ENCODE assay signal across 13 cellular contexts in the genomic region with DNA sequence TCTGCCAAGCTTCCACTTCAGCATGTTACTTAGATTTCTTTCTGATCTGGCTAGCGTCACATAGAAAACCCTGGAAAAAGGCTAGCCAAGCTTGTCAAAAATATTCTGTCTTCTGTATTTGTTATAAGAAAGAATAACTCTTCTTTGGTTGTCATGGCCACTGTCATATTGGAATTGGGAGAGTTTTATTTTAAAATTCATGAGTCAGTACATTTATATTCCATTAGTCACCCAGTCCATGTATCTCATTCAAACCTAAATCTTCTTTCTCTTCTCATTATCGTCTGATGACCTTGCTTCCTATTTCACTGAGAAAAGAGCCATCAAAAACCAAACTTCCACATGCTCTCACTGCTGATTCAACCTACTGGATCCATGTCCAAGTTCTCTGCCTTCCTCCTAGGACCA.
A peak's percentile ranks its signal among the peaks of the same experiment; 100 is the strongest.
DNase-seq lines count a peak whose midpoint lies in the region; ATAC-seq and TF ChIP-seq lines count a peak whose summit lies in the region.
"Had no signal": no experiment of that assay in that cellular context is flagged by ENCODE, and none has a peak within 500 bp of the region (broad histone marks: within the 10 kb centered on the region; RNA-seq: fewer than 3 reads in every experiment).

No MANE protein-coding gene starts in this region.

- H3K9me3 ChIP-seq in GM23248 (ENCODE audit: low read depth) (no peaks in the 10 kb centered on the region), skeletal muscle satellite cell (replicated peaks; ENCODE audit: low read length) (no peaks in the 10 kb centered on the region), gastrocnemius medialis (no peaks in the 10 kb centered on the region)
- H3K9me3 ChIP-seq: SJCRH30 had no signal

- H4K20me1 ChIP-seq in GM23248 (ENCODE audit: insufficient read depth) = no peaks in the 10 kb centered on the region

- ATAC-seq in foreskin keratinocyte (peak; percentile 93), gastrocnemius medialis (no peak)

- TF ChIP-seq CTCF in foreskin keratinocyte (conservative IDR thresholded peaks at IDR 0.05) (no peak), gastrocnemius medialis (IDR thresholded peaks at IDR 0.05 in 4 of 5, conservative IDR thresholded peaks at IDR 0.05 in 1 of 5) (no peak)

- H3K4me2 ChIP-seq in GM23248 (ENCODE audit: unreplicated experiment) (peak overlapping the region; percentile 47), skeletal muscle satellite cell (ENCODE audit: low read length) (peak overlapping the region; percentile 55)

- H3K4me1 ChIP-seq in GM23248 (ENCODE audit: insufficient read depth) (peaks cover 17% of the 10 kb centered on the region), foreskin keratinocyte (peaks cover 17% of the 10 kb centered on the region), skeletal muscle satellite cell (ENCODE audit: control insufficient read depth, insufficient read depth, low read length) (peaks cover 18% of the 10 kb centered on the region), gastrocnemius medialis (no peaks in the 10 kb centered on the region)
- H3K4me1 ChIP-seq: SJCRH30 had no signal

- no peak for TF ChIP-seq POLR2A in gastrocnemius medialis (IDR thresholded peaks at IDR 0.05)

- no peaks in the 10 kb centered on the region for H3K27me3 ChIP-seq in GM23248 (replicated peaks; ENCODE audit: insufficient read depth)
- H3K27me3 ChIP-seq in foreskin keratinocyte = no peaks in the 10 kb centered on the region
- H3K27me3 ChIP-seq in skeletal muscle satellite cell (ENCODE audit: control insufficient read depth, insufficient read depth, low read length) = no peaks in the 10 kb centered on the region
- H3K27me3 ChIP-seq in gastrocnemius medialis = no peaks in the 10 kb centered on the region
- H3K27me3 ChIP-seq: SJCRH30 had no signal

- H3K4me3 ChIP-seq in GM23248 (peak overlapping the region; percentile 6), skeletal muscle satellite cell (ENCODE audit: low read length) (no peak overlapping the region), gastrocnemius medialis (no peak overlapping the region)
- H3K4me3 ChIP-seq: SJCRH30 had no signal

- H3K36me3 ChIP-seq in GM23248 (ENCODE audit: low read depth) = no peaks in the 10 kb centered on the region
- H3K36me3 ChIP-seq in skeletal muscle satellite cell (ENCODE audit: insufficient read depth, low read length) = no peaks in the 10 kb centered on the region
- peaks cover 0 to 4% of the 10 kb centered on the region in 2 donors for H3K36me3 ChIP-seq in gastrocnemius medialis
- H3K36me3 ChIP-seq: SJCRH30 had no signal

- WGBS in GM23248 (ENCODE audit: low coverage in 1 of 2, low lambda C conversion rate in 2 of 2, missing lambda C conversion rate in 2 of 2), 2 experiments = 0 to 1% methylated on average over 2 of the region's 2 CpGs

- peak overlapping the region; percentile 30; the same call in 1 of the 2 replicates for H2AFZ ChIP-seq in GM23248

- no peaks in the 10 kb centered on the region for H3K9me2 ChIP-seq in GM23248 (ENCODE audit: insufficient read depth)

- DNase-seq in GM23248 (peak; percentile 64), amniotic epithelial cell (ENCODE audit: low read depth) (peak; percentile 59), foreskin keratinocyte (peak; percentile 54 to 77), amygdala (lab: John Stamatoyannopoulos, UW) (no peak), gastrocnemius medialis (no peak), NCI-H146 (lab: John Stamatoyannopoulos, UW) (no peak)
- DNase-seq in stimulated activated CD4-positive, alpha-beta T cell treated with anti-CD3 and anti-CD28 coated beads, Interleukin-2, amount 100 ng/mL, for 24 hours = no peak
- DNase-seq: activated CD4-positive, alpha-beta T cell treated with anti-CD3 and anti-CD28 coated beads, Interleukin-2, amount 10 ng/mL, durations not matched to agents 24 days and 14 days; activated effector memory CD4-positive, alpha-beta T cell treated with anti-CD3 and anti-CD28 coated beads, Interleukin-2, amount 50 U/mL, for 16 hours; NCI-H1048; SJCRH30 had no signal

- intact Hi-C loops in gastrocnemius medialis (cut with DNase I; ENCODE audit: low total_unique reads) = no loop called here

- no peaks in the 10 kb centered on the region for H3K79me2 ChIP-seq in GM23248 (ENCODE audit: insufficient read depth)

- in situ Hi-C loops in GM23248 (cut with MboI) (no loop called here), gastrocnemius medialis (cut with MboI; ENCODE audit: low sequenced_read_pairs in 4 of 4) (no loop called here)

- H3K27ac ChIP-seq in GM23248 (peak overlapping the region; percentile 78), foreskin keratinocyte (peak overlapping the region; percentile 1), gastrocnemius medialis (peak overlapping the region in 1 of 4 donors; percentile 12)
- H3K27ac ChIP-seq: HL-60, SJCRH30 had no signal

- peaks cover 18% of the 10 kb centered on the region for H3F3A ChIP-seq in GM23248 (ENCODE audit: insufficient read depth)

- no peak overlapping the region; the same call in 1 of the 2 replicates for H3K9ac ChIP-seq in GM23248
- H3K9ac ChIP-seq in skeletal muscle satellite cell (ENCODE audit: low read depth, low read length) = peak overlapping the region; percentile 47

Comparison
In these comparisons a context has a peak if more than half of its experiments do, and no peak if none do; other contexts are left out.
1. DNase-seq: peak in GM23248 (single experiment), amniotic epithelial cell (single experiment) and foreskin keratinocyte (2 of 2); none in amygdala (0 of 56), gastrocnemius medialis (0 of 2), stimulated activated CD4-positive, alpha-beta T cell treated with anti-CD3 and anti-CD28 coated beads, Interleukin-2, amount 100 ng/mL, for 24 hours (0 of 2) and NCI-H146 (single experiment).